30 cellular contexts compared by ENCODE assay signal in genomic region chr7:102818176-102818575, GRCh38.
"Had no signal": no experiment of that assay in that cellular context is flagged by ENCODE, and none has a peak within 500 bp of the region (broad histone marks: within the 10 kb centered on the region; RNA-seq: fewer than 3 reads in every experiment).

No MANE protein-coding gene starts in this region.

- DNase-seq: activated B cell treated with CpG ODN at 0.5 μM for 24 hours; activated CD4-positive, alpha-beta memory T cell treated with anti-CD3 and anti-CD28 coated beads, Interleukin-2, amount 10 ng/mL, durations not matched to agents 7 days and 5 days; activated CD4-positive, alpha-beta T cell treated with anti-CD3 and anti-CD28 coated beads for 4 hours; activated CD4-positive, alpha-beta T cell treated with anti-CD3 and anti-CD28 coated beads, Interleukin-2, amount 10 ng/mL, durations not matched to agents 24 days and 14 days; activated CD4-positive, alpha-beta T cell treated with anti-CD3 and anti-CD28 coated beads, Interleukin-2, amount 50 U/mL, for 1 hour; activated CD4-positive, alpha-beta T cell treated with anti-CD3 and anti-CD28 coated beads, Interleukin-2, amount 50 U/mL, for 4 hours; activated CD4-positive, CD25-positive, alpha-beta regulatory T cell treated with anti-CD3 and anti-CD28 coated beads, Interleukin-2, amount 50 U/mL, for 72 hours; activated CD8-positive, alpha-beta memory T cell treated with anti-CD3 and anti-CD28 coated beads for 24 hours; activated CD8-positive, alpha-beta memory T cell treated with anti-CD3 and anti-CD28 coated beads, Interleukin-2, amount 10 ng/mL, durations not matched to agents 7 days and 5 days; activated CD8-positive, alpha-beta memory T cell treated with anti-CD3 and anti-CD28 coated beads, Interleukin-2, amount 50 U/mL, for 48 hours; activated CD8-positive, alpha-beta T cell treated with anti-CD3 and anti-CD28 coated beads, Interleukin-2, amount 10 ng/mL, durations not matched to agents 7 days and 5 days; activated effector memory CD4-positive, alpha-beta T cell treated with Interleukin-2 at 50 U/mL for 16 hours; activated gamma-delta T cell; activated naive CD4-positive, alpha-beta T cell treated with anti-CD3 and anti-CD28 coated beads, Interleukin-2, amount 10 ng/mL, durations not matched to agents 7 days and 5 days; activated naive CD4-positive, alpha-beta T cell treated with Interleukin-2 at 50 U/mL for 16 hours; activated naive CD8-positive, alpha-beta T cell treated with anti-CD3 and anti-CD28 coated beads, Interleukin-2, amount 10 ng/mL, durations not matched to agents 7 days and 5 days; activated naive CD8-positive, alpha-beta T cell treated with anti-CD3 and anti-CD28 coated beads, Interleukin-2, amount 50 U/mL, for 24 hours; activated T-cell treated with anti-CD3 and anti-CD28 coated beads, Interleukin-2, amount 50 U/mL, for 24 hours; activated T-cell treated with anti-CD3 and anti-CD28 coated beads, Interleukin-2, amount 50 U/mL, for 48 hours; anterior cingulate cortex; brain microvascular endothelial cell; central memory CD4-positive, alpha-beta T cell; SW 1271; T-helper 1 cell; T-helper 2 cell; T-helper 9 cell had no signal

- H3K9me3 ChIP-seq: ascending aorta, breast epithelium had no signal

- FAIRE-seq: TTC549 had no signal

- H3K4me1 ChIP-seq: ascending aorta, breast epithelium had no signal

- ATAC-seq: activated CD8-positive, alpha-beta memory T cell treated with anti-CD3 and anti-CD28 coated beads, Interleukin-2, amount 10 ng/mL, durations not matched to agents 7 days and 5 days; activated CD8-positive, alpha-beta T cell treated with anti-CD3 and anti-CD28 coated beads, Interleukin-2, amount 10 ng/mL, durations not matched to agents 7 days and 5 days; activated naive CD8-positive, alpha-beta T cell treated with anti-CD3 and anti-CD28 coated beads, Interleukin-2, amount 50 U/mL, for 24 hours had no signal

- H3K4me3 ChIP-seq: ascending aorta, breast epithelium had no signal

- H3K27ac ChIP-seq: ascending aorta, brain microvascular endothelial cell, breast epithelium, VCaP had no signal

- H3K36me3 ChIP-seq: ascending aorta, brain microvascular endothelial cell, breast epithelium had no signal

- H3K27me3 ChIP-seq: ascending aorta, brain microvascular endothelial cell, breast epithelium had no signal
